1 cellular context compared by ENCODE assay signal in the genomic region with DNA sequence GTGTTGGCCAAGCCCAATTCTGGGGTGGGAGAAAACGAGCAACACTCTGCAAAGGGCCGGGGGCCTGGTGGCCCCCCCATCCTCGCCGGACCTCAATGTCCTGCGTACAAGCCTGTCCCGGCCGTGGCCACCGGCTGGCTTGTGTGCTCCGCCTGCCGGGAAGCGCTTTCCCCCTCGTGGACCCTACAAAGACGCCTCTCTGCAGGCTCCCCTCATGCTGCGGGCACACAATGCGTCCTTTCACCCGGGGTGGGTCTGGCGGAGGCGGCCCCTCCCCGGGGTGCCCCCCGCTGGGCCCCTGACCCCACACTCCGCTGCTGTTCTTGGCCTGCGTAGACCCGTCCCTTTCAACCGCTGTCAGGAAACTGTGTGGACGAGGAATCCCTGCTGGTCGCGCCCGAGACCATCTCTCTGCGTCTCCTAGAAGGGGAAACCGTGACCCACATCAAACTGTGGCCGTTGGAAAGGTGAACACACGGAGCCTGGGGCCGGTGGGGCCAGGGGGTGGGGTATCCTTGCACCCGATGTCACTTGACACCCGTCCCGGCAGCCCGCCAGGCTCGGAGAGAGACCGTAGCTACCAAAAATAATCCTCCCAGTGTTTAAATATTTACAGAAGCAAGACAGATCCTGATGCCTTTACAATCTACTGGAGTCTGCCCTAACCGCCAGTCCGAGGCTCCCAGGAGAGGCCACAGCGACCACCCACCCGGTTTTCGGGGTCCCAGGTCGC.
A peak's percentile ranks its signal among the peaks of the same experiment; 100 is the strongest.
TF ChIP-seq lines count a peak whose summit lies in the region.

No MANE protein-coding gene starts in this region.

TF ChIP-seq in HEK293, 187 proteins besides CTCF, POLR2A, EP300 and RAD21 (continued from another document):
- TF ChIP-seq SP7 (tag by site-specific recombination; IDR thresholded peaks at IDR 0.05) (peak; percentile 59; the same call in 1 of the 2 replicates), ZNF843 (tag by site-specific recombination; IDR thresholded peaks at IDR 0.05) (peak; percentile 39; the same call in 1 of the 2 replicates), OSR2 (tag by site-specific recombination; IDR thresholded peaks at IDR 0.05) (peak; percentile 94), ZNF341 (tag by site-specific recombination; IDR thresholded peaks at IDR 0.05; ENCODE audit: low read depth) (peak; percentile 47), ZIC2 (tag by site-specific recombination; IDR thresholded peaks at IDR 0.05) (peak; percentile 98), ZNF19 (tag by site-specific recombination; IDR thresholded peaks at IDR 0.05; ENCODE audit: low read depth) (no peak), ZNF24 (tag by site-specific recombination; IDR thresholded peaks at IDR 0.05) (peak; percentile 82), ZNF660 (tag by site-specific recombination; IDR thresholded peaks at IDR 0.05) (0 out of 2 replicates have a peak, but pooled peaks have one; percentile 37), KLF7 (tag by site-specific recombination; IDR thresholded peaks at IDR 0.05; ENCODE audit: borderline replicate concordance) (0 out of 2 replicates have a peak, but pooled peaks have one; percentile 56), KLF1 (tag by site-specific recombination; IDR thresholded peaks at IDR 0.05) (peak; percentile 66)
- TF ChIP-seq, protein P1, sequence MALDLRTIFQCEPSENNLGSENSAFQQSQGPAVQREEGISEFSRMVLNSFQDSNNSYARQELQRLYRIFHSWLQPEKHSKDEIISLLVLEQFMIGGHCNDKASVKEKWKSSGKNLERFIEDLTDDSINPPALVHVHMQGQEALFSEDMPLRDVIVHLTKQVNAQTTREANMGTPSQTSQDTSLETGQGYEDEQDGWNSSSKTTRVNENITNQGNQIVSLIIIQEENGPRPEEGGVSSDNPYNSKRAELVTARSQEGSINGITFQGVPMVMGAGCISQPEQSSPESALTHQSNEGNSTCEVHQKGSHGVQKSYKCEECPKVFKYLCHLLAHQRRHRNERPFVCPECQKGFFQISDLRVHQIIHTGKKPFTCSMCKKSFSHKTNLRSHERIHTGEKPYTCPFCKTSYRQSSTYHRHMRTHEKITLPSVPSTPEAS (tag by site-specific recombination; IDR thresholded peaks at IDR 0.05), result 0 out of 2 replicates have a peak, but pooled peaks have one; percentile 22
